In the genomic region with DNA sequence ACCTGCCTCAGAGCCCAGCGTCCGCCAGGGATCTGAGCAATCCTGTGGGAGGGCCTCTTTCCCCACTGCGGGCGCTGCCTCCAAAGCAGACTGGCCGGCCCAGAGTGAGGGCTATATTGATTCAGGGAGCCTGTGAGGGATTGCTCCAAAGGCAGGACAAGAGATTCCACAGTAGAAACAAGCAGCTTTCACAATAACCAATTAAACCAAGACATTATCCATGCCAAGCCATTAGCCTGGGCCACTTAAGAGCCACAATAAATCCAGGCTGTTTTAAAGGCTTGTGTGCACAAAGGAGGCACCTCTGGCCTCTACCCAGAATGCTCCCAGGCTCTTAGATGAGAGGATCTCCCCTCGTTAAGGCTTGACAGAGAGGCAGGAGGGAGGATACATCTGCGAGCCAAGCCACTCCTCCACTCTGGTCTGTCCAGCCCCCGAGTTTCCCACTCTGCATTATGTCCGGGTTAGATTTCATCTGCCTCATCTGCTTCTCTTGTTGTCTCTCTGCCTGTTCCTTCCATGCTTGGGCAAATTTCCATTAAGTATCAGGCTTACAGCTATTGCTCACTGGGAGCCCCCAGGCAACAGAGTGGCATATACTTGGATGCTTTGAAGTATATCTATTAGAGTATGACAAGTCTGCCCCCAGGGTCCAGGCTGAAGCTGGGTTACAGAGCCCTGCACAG, we compare ENCODE assay signal across 12 cellular contexts.
DNase-seq lines count a peak whose midpoint lies in the region; ATAC-seq, FAIRE-seq and TF ChIP-seq lines count a peak whose summit lies in the region.
"Had no signal": no experiment of that assay in that cellular context is flagged by ENCODE, and none has a peak within 500 bp of the region (broad histone marks: within the 10 kb centered on the region; RNA-seq: fewer than 3 reads in every experiment).

No MANE protein-coding gene starts in this region.

- H3K4me3 ChIP-seq in Panc1 (ENCODE audit: low read depth in 2 of 2, low read length in 2 of 2): no peak overlapping the region
- no peak overlapping the region for H3K4me3 ChIP-seq in H1 (ENCODE audit: extremely low read depth in 1 of 4, insufficient read depth in 2 of 4, low read depth in 3 of 4, low read length in 4 of 4)
- H3K4me3 ChIP-seq in prostate gland: no peak overlapping the region

- WGBS in H1 (ENCODE audit: extremely low coverage in 1 of 2, insufficient coverage in 1 of 2, insufficient read length in 1 of 2, insufficient replicate concordance in 2 of 2, low coverage in 1 of 2, low lambda C conversion rate in 2 of 2, missing lambda C conversion rate in 1 of 2), 2 experiments: 87% methylated on average over 9 of the region's 9 CpGs; no CpG with 5 or more reads in 1 of the 2 experiments
- 13% methylated on average over 9 of the region's 9 CpGs for WGBS in prostate gland

- H2BK120ac ChIP-seq in H1 (replicated peaks; ENCODE audit: low read depth, low read length): no peak overlapping the region

- H3K23me2 ChIP-seq in H1 (ENCODE audit: low read depth, low read length): no peaks in the 10 kb centered on the region; the same call in 1 of the 2 replicates

- peak overlapping the region; percentile 50; the same call in 1 of the 2 replicates for H2AFZ ChIP-seq in H1 (ENCODE audit: low read length)

- no peak overlapping the region for H2BK15ac ChIP-seq in H1 (ENCODE audit: low read length)

- no peak for TF ChIP-seq RAD21 in H1 (IDR thresholded peaks at IDR 0.05 in 1 of 2, conservative IDR thresholded peaks at IDR 0.05 in 1 of 2; ENCODE audit: low read depth in 2 of 2, low read length in 2 of 2)

- no peak overlapping the region for H3K56ac ChIP-seq in H1 (replicated peaks; ENCODE audit: insufficient read length, low read depth, low read length)

- H3K23ac ChIP-seq in H1 (ENCODE audit: insufficient read length): no peak overlapping the region

- H3K4ac ChIP-seq in H1 (replicated peaks; ENCODE audit: insufficient read length, low read depth, low read length): no peak overlapping the region

- H3K18ac ChIP-seq in H1 (ENCODE audit: extremely low read depth, low read length): no peak overlapping the region

- no peak for TF ChIP-seq CTCF in Panc1 (IDR thresholded peaks at IDR 0.05)
- no peak for TF ChIP-seq CTCF in H1 (IDR thresholded peaks at IDR 0.05; ENCODE audit: control extremely low read depth in 1 of 3, insufficient read depth in 1 of 3, low read depth in 1 of 3, low read length in 3 of 3)
- no peak for TF ChIP-seq CTCF in prostate gland (IDR thresholded peaks at IDR 0.05)
- no peak for TF ChIP-seq CTCF in omental fat pad (IDR thresholded peaks at IDR 0.05)

- no peak overlapping the region for H4K91ac ChIP-seq in H1 (replicated peaks; ENCODE audit: insufficient read length, low read length)

- H3K9ac ChIP-seq in H1 (replicated peaks in 1 of 4; ENCODE audit: extremely low read depth in 1 of 4, low read depth in 3 of 4, low read length in 3 of 4): no peak overlapping the region

- no peak overlapping the region for H2BK12ac ChIP-seq in H1 (ENCODE audit: low read depth, low read length)

- no peaks in the 10 kb centered on the region for H3K36me3 ChIP-seq in Panc1 (ENCODE audit: control insufficient read depth, insufficient read depth, low read length)
- H3K36me3 ChIP-seq in H1 (ENCODE audit: control insufficient read depth in 2 of 4, insufficient read depth in 4 of 4, low read length in 3 of 4): no peaks in the 10 kb centered on the region
- no peaks in the 10 kb centered on the region for H3K36me3 ChIP-seq in prostate gland

- H3K79me1 ChIP-seq in H1 (ENCODE audit: low read depth, low read length): no peaks in the 10 kb centered on the region

- DNase-seq in NCI-H2081 (lab: John Stamatoyannopoulos, UW) (peak; percentile 28 to 33), NCI-H2081 treated with DMSO at 0.1 percent for 48 hours (lab: John Stamatoyannopoulos, UW) (no peak), Panc1 (ENCODE audit: low read depth, low spot score) (no peak), H1 (ENCODE audit: low read depth in 1 of 2, low spot score in 2 of 2) (no peak), prostate gland (ENCODE audit: low spot score) (peak; percentile 30), NCI-H1930 (lab: John Stamatoyannopoulos, UW) (no peak), omental fat pad (ENCODE audit: low spot score) (no peak), DMS153 (lab: John Stamatoyannopoulos, UW) (no peak)
- DNase-seq: activated CD4-positive, CD25-positive, alpha-beta regulatory T cell; activated T-cell treated with anti-CD3 and anti-CD28 coated beads, Interleukin-2, amount 50 U/mL, for 24 hours; Karpas-422 had no signal

- BruUV-seq in Panc1 (replicated peaks; lab: Mats Ljungman, UMichigan): no TSS peak

- intact Hi-C loops in Panc1 (cut with micrococcal nuclease; ENCODE audit: unreplicated experiment) (no loop called here), prostate gland (cut with DNase I) (no loop called here)

- no peak overlapping the region for H3K27ac ChIP-seq in Panc1 (ENCODE audit: low read length)
- H3K27ac ChIP-seq in H1 (ENCODE audit: low read depth, low read length): no peak overlapping the region
- H3K27ac ChIP-seq in prostate gland: no peak overlapping the region

- no peak overlapping the region for H4K8ac ChIP-seq in H1 (ENCODE audit: extremely low read depth, insufficient read depth, low read length)

- CTCF ChIA-PET in Panc1 (lab: Charles Lee) (no interaction called here), H1 (lab: Charles Lee; ENCODE audit: partially characterized antibody) (interaction anchor here (1.0 kb wide), 1 partner anchor 13 kb away, joined by 3 read pairs; no protein-coding TSS in a partner anchor)

- ATAC-seq in Panc1 (0 out of 2 replicates have a peak, but pooled peaks have one; percentile 42), omental fat pad (ENCODE audit: low FRiP score) (no peak)

- no peaks in the 10 kb centered on the region for H3K79me2 ChIP-seq in H1 (ENCODE audit: control insufficient read depth in 1 of 2, insufficient read depth in 2 of 2, low read length in 2 of 2)

- no peaks in the 10 kb centered on the region for H3K9me3 ChIP-seq in Panc1 (ENCODE audit: control insufficient read depth, insufficient read depth, low read depth, low read length)
- H3K9me3 ChIP-seq in H1 (ENCODE audit: insufficient read depth in 2 of 2, low read depth in 1 of 2, low read length in 1 of 2): no peaks in the 10 kb centered on the region
- no peaks in the 10 kb centered on the region for H3K9me3 ChIP-seq in prostate gland

- H3K4me1 ChIP-seq in Panc1 (ENCODE audit: control insufficient read depth, insufficient read depth, low read length): no peaks in the 10 kb centered on the region
- H3K4me1 ChIP-seq in H1 (replicated peaks in 1 of 4; ENCODE audit: control insufficient read depth in 3 of 4, insufficient read depth in 4 of 4, low read length in 3 of 4): no peaks in the 10 kb centered on the region
- H3K4me1 ChIP-seq in prostate gland (replicated peaks): no peaks in the 10 kb centered on the region

- H3K14ac ChIP-seq in H1 (ENCODE audit: insufficient read length): no peak overlapping the region

- H2BK5ac ChIP-seq in H1 (ENCODE audit: low read depth, low read length): no peak overlapping the region

- no peak overlapping the region for H2BK20ac ChIP-seq in H1 (ENCODE audit: low read length)

- TF ChIP-seq POLR2A in H1 (IDR thresholded peaks at IDR 0.05; ENCODE audit: control extremely low read depth in 1 of 2, low read depth in 2 of 2, low read length in 2 of 2): no peak
- TF ChIP-seq POLR2A in prostate gland (IDR thresholded peaks at IDR 0.05): no peak

- no peak for FAIRE-seq in H1 (lab: Jason Lieb, UNC)
- FAIRE-seq: A204.1 had no signal

- POLR2A ChIA-PET in Panc1 (lab: Charles Lee) (no interaction called here), H1 (lab: Charles Lee; ENCODE audit: partially characterized antibody) (no interaction called here)

- H3K27me3 ChIP-seq in Panc1 (ENCODE audit: control insufficient read depth, insufficient read depth, low read length) (no peaks in the 10 kb centered on the region), H1 (replicated peaks in 1 of 4; ENCODE audit: control insufficient read depth in 3 of 4, extremely low read depth in 1 of 4, insufficient read depth in 3 of 4, low read length in 3 of 4) (no peaks in the 10 kb centered on the region), prostate gland (replicated peaks; ENCODE audit: insufficient read depth) (no peaks in the 10 kb centered on the region)

- H3K4me2 ChIP-seq in H1 (ENCODE audit: insufficient read depth in 1 of 2, low read depth in 2 of 2, low read length in 2 of 2): no peak overlapping the region

- H4K5ac ChIP-seq in H1 (ENCODE audit: insufficient read length, low read depth, low read length): no peak overlapping the region

- TF ChIP-seq EP300 in H1 (IDR thresholded peaks at IDR 0.05; ENCODE audit: borderline replicate concordance in 1 of 2, low read depth in 2 of 2, low read length in 2 of 2): no peak

- H2AK5ac ChIP-seq in H1 (ENCODE audit: low read depth, low read length): no peak overlapping the region

- H4K20me1 ChIP-seq in H1 (replicated peaks in 1 of 2; ENCODE audit: control insufficient read depth in 1 of 2, insufficient read depth in 2 of 2, low read length in 2 of 2): no peaks in the 10 kb centered on the region

- in situ Hi-C loops in Panc1 (cut with HindIII; ENCODE audit: low pct_unique_long_range_greater_than_20kb, low sequenced_read_pairs): no loop called here

TF ChIP-seq in H1, 55 proteins besides CTCF, POLR2A, EP300 and RAD21:
- TF ChIP-seq HDAC6 (IDR thresholded peaks at IDR 0.05; ENCODE audit: low read depth, low read length) (no peak), SIRT6 (IDR thresholded peaks at IDR 0.05; ENCODE audit: low read length) (no peak), BACH1 (IDR thresholded peaks at IDR 0.05; ENCODE audit: low read length) (no peak), SUZ12 (IDR thresholded peaks at IDR 0.05; ENCODE audit: low read length) (no peak), CBX8 (IDR thresholded peaks at IDR 0.05; ENCODE audit: borderline replicate concordance, low read depth, low read length) (no peak), YY1 (IDR thresholded peaks at IDR 0.05; ENCODE audit: low read depth, low read length) (no peak), KDM4A (IDR thresholded peaks at IDR 0.05; ENCODE audit: low read depth, low read length, severe bottlenecking) (no peak), BCL11A (IDR thresholded peaks at IDR 0.05; ENCODE audit: low read depth in 2 of 2, low read length in 2 of 2) (no peak), FOSL1 (IDR thresholded peaks at IDR 0.05; ENCODE audit: insufficient read depth, low read depth, low read length) (no peak)
- TF ChIP-seq, protein P1, sequence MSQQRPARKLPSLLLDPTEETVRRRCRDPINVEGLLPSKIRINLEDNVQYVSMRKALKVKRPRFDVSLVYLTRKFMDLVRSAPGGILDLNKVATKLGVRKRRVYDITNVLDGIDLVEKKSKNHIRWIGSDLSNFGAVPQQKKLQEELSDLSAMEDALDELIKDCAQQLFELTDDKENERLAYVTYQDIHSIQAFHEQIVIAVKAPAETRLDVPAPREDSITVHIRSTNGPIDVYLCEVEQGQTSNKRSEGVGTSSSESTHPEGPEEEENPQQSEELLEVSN (IDR thresholded peaks at IDR 0.05): no peak

Comparison
In these comparisons a context has a peak if more than half of its experiments do, and no peak if none do; other contexts are left out.
1. DNase-seq: peak in NCI-H2081 (2 of 2) and prostate gland (single experiment); none in NCI-H2081 treated with DMSO at 0.1 percent for 48 hours (single experiment), Panc1 (single experiment), H1 (0 of 2), NCI-H1930 (0 of 2), omental fat pad (single experiment) and DMS153 (single experiment).